ENCODE assay signal across 29 cellular contexts in genomic region chr13:34627499-34627898, GRCh38.
DNase-seq lines count a peak whose midpoint lies in the region; ATAC-seq, FAIRE-seq and TF ChIP-seq lines count a peak whose summit lies in the region.
"Had no signal": no experiment of that assay in that cellular context is flagged by ENCODE, and none has a peak within 500 bp of the region (broad histone marks: within the 10 kb centered on the region; RNA-seq: fewer than 3 reads in every experiment).

No MANE protein-coding gene starts in this region.

- no peak for TF ChIP-seq CTCF in tibial artery (IDR thresholded peaks at IDR 0.05)

- H3K27me3 ChIP-seq in small intestine (ENCODE audit: control insufficient read depth in 2 of 2, insufficient read depth in 2 of 2, low read length in 2 of 2), result peaks cover 0 to 3% of the 10 kb centered on the region in 2 donors
- H3K27me3 ChIP-seq in tibial artery, result no peaks in the 10 kb centered on the region
- H3K27me3 ChIP-seq: BE2C, cardiac muscle cell, foreskin keratinocyte, transverse colon had no signal

- H3K36me3 Mint-ChIP-seq in stimulated activated memory B cell treated with anti-CD40 and anti-IgM and Interleukin-4, amounts not matched to agents 10 μg/mL and 1 μg/mL and 100 μg/mL, for 72 hours, result no peaks in the 10 kb centered on the region
- H3K36me3 Mint-ChIP-seq: activated naive CD4-positive, alpha-beta T cell treated with anti-CD3 and anti-CD28 coated beads, Interleukin-2, amount 50 U/mL, for 72 hours; natural killer cell had no signal

- ATAC-seq in stimulated activated memory B cell treated with anti-CD40 and anti-IgM and Interleukin-4, amounts not matched to agents 10 μg/mL and 1 μg/mL and 100 μg/mL, for 72 hours, result no peak
- ATAC-seq: activated naive CD4-positive, alpha-beta T cell treated with anti-CD3 and anti-CD28 coated beads, Interleukin-2, amount 50 U/mL, for 72 hours; effector memory CD8-positive, alpha-beta T cell; esophagus mucosa; foreskin keratinocyte; K562; natural killer cell had no signal

- intact Hi-C loops in tibial artery (cut with DNase I; ENCODE audit: low total_unique reads), result no loop called here

- FAIRE-seq in islet of Langerhans (lab: Jason Lieb, UNC) (peak; percentile 75), small intestine (lab: Jason Lieb, UNC) (no peak)
- FAIRE-seq: GM19239, K562 had no signal

- H3K4me3 Mint-ChIP-seq in stimulated activated memory B cell treated with anti-CD40 and anti-IgM and Interleukin-4, amounts not matched to agents 10 μg/mL and 1 μg/mL and 100 μg/mL, for 72 hours, result no peak overlapping the region
- H3K4me3 Mint-ChIP-seq: activated CD4-positive, alpha-beta memory T cell treated with anti-CD3 and anti-CD28 coated beads, Interleukin-2, amount 10 ng/mL, durations not matched to agents 7 days and 5 days; effector memory CD8-positive, alpha-beta T cell; H9; natural killer cell had no signal

- WGBS in small intestine, 3 donors, result 10 to 37% (median 29%) methylated on average over 4 of the region's 4 CpGs

- no peaks in the 10 kb centered on the region for H3K27me3 Mint-ChIP-seq in stimulated activated memory B cell treated with anti-CD40 and anti-IgM and Interleukin-4, amounts not matched to agents 10 μg/mL and 1 μg/mL and 100 μg/mL, for 72 hours
- H3K27me3 Mint-ChIP-seq: activated CD4-positive, alpha-beta memory T cell treated with anti-CD3 and anti-CD28 coated beads, Interleukin-2, amount 10 ng/mL, durations not matched to agents 7 days and 5 days; effector memory CD8-positive, alpha-beta T cell had no signal

- H3K36me3 ChIP-seq in small intestine (ENCODE audit: control insufficient read depth in 2 of 2, insufficient read depth in 2 of 2, low read length in 2 of 2), result no peaks in the 10 kb centered on the region
- no peaks in the 10 kb centered on the region for H3K36me3 ChIP-seq in tibial artery
- H3K36me3 ChIP-seq: BE2C, cardiac muscle cell, transverse colon had no signal

- no peaks in the 10 kb centered on the region for H3K4me1 Mint-ChIP-seq in stimulated activated memory B cell treated with anti-CD40 and anti-IgM and Interleukin-4, amounts not matched to agents 10 μg/mL and 1 μg/mL and 100 μg/mL, for 72 hours
- H3K4me1 Mint-ChIP-seq: activated CD4-positive, alpha-beta memory T cell treated with anti-CD3 and anti-CD28 coated beads, Interleukin-2, amount 10 ng/mL, durations not matched to agents 7 days and 5 days; natural killer cell had no signal

- H3K4me1 ChIP-seq in small intestine (ENCODE audit: control insufficient read depth in 2 of 2, insufficient read depth in 1 of 2, low read depth in 1 of 2, low read length in 1 of 2), result no peaks in the 10 kb centered on the region
- no peaks in the 10 kb centered on the region for H3K4me1 ChIP-seq in tibial artery
- H3K4me1 ChIP-seq: BE2C, foreskin keratinocyte, transverse colon had no signal

- DNase-seq in SHP77 (lab: John Stamatoyannopoulos, UW), result peak; percentile 23 to 34
- DNase-seq in SHP77 treated with DMSO at 0.1 percent for 48 hours (lab: John Stamatoyannopoulos, UW), result no peak
- peak; percentile 14 for DNase-seq in SW480 (ENCODE audit: low spot score)
- peak; percentile 25 for DNase-seq in small intestine
- DNase-seq in tibial artery, result no peak
- no peak for DNase-seq in NCI-H1694 (lab: John Stamatoyannopoulos, UW)
- DNase-seq: ACHN; activated CD4-positive, alpha-beta memory T cell treated with anti-CD3 and anti-CD28 coated beads, Interleukin-2, amount 10 ng/mL, durations not matched to agents 7 days and 5 days; activated CD4-positive, CD25-positive, alpha-beta regulatory T cell treated with anti-CD3 and anti-CD28 coated beads, Interleukin-2, amount 50 U/mL, for 72 hours; activated CD8-positive, alpha-beta memory T cell treated with anti-CD3 and anti-CD28 coated beads, Interleukin-2, amount 50 U/mL, for 48 hours; BE2C; effector memory CD8-positive, alpha-beta T cell; foreskin keratinocyte; GF-D8; H9; midbrain; natural killer cell; NCI-H524; stimulated activated CD4-positive, alpha-beta T cell treated with anti-CD3 and anti-CD28 coated beads, Interleukin-1b, Interleukin-23, amount 100 ng/mL, for 48 hours; transverse colon had no signal

- H3K4me3 ChIP-seq in small intestine (ENCODE audit: low read depth in 1 of 2, low read length in 2 of 2) (no peak overlapping the region), tibial artery (no peak overlapping the region)
- H3K4me3 ChIP-seq: cardiac muscle cell, coronary artery, K562, skin epidermis, transverse colon had no signal

- no peaks in the 10 kb centered on the region for H3K9me3 Mint-ChIP-seq in stimulated activated memory B cell treated with anti-CD40 and anti-IgM and Interleukin-4, amounts not matched to agents 10 μg/mL and 1 μg/mL and 100 μg/mL, for 72 hours
- H3K9me3 Mint-ChIP-seq: activated CD4-positive, alpha-beta memory T cell treated with anti-CD3 and anti-CD28 coated beads, Interleukin-2, amount 10 ng/mL, durations not matched to agents 7 days and 5 days; activated naive CD4-positive, alpha-beta T cell treated with anti-CD3 and anti-CD28 coated beads, Interleukin-2, amount 50 U/mL, for 72 hours had no signal

- no peak overlapping the region for H3K27ac Mint-ChIP-seq in stimulated activated memory B cell treated with anti-CD40 and anti-IgM and Interleukin-4, amounts not matched to agents 10 μg/mL and 1 μg/mL and 100 μg/mL, for 72 hours
- H3K27ac Mint-ChIP-seq: activated CD4-positive, alpha-beta memory T cell treated with anti-CD3 and anti-CD28 coated beads, Interleukin-2, amount 10 ng/mL, durations not matched to agents 7 days and 5 days; activated naive CD4-positive, alpha-beta T cell treated with anti-CD3 and anti-CD28 coated beads, Interleukin-2, amount 50 U/mL, for 72 hours; effector memory CD8-positive, alpha-beta T cell; H9; natural killer cell had no signal

- H3K9me3 ChIP-seq in small intestine (ENCODE audit: control insufficient read depth, low read depth) (no peaks in the 10 kb centered on the region), tibial artery (no peaks in the 10 kb centered on the region)
- H3K9me3 ChIP-seq: BE2C, transverse colon had no signal

- H3K27ac ChIP-seq in small intestine (ENCODE audit: low read depth in 1 of 2, low read length in 1 of 2) (no peak overlapping the region), tibial artery (no peak overlapping the region)
- H3K27ac ChIP-seq: cardiac muscle cell, coronary artery, foreskin keratinocyte, skin epidermis, transverse colon had no signal

Comparison
In these comparisons a context has a peak if more than half of its experiments do, and no peak if none do; other contexts are left out.
1. DNase-seq: peak in SHP77 (2 of 2), SW480 (single experiment) and small intestine (single experiment); none in SHP77 treated with DMSO at 0.1 percent for 48 hours (single experiment), tibial artery (0 of 2) and NCI-H1694 (single experiment).